ENCODE assay signal across 22 cellular contexts in the genomic region with DNA sequence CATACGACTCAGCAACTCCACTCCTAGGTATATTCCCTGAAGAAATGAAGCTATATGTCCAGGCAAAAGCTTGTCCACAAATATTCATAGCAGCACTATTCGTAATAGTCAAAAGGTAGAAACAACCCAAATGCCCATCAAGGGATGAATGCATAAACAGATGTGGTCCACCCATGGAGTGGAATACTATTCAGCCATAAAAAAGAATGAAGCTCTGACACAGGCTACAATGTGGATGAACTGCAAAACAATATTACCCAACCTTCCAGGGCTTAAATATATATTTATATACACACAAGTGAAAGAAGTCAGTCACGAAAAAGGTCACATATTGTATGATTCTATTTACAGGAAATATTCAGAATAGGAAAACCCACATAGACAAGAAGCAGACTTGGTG. TPM values are rescaled to one million over a fixed set of nuclear protein-coding genes. Genes with fewer than 3 reads are reported as not detected.
"Had no signal": no experiment of that assay in that cellular context is flagged by ENCODE, and none has a peak within 500 bp of the region (broad histone marks: within the 10 kb centered on the region; RNA-seq: fewer than 3 reads in every experiment).

No MANE protein-coding gene starts in this region.

- H3K27me3 ChIP-seq: left lung, ovary, upper lobe of left lung had no signal

- H3K4me2 ChIP-seq: neural progenitor cell had no signal

- DNase-seq: activated CD4-positive, alpha-beta memory T cell treated with anti-CD3 and anti-CD28 coated beads, Interleukin-2, amount 10 ng/mL, durations not matched to agents 7 days and 5 days; activated CD4-positive, alpha-beta T cell treated with anti-CD3 and anti-CD28 coated beads for 36 hours; activated gamma-delta T cell treated with Interleukin-2 at 50 U/mL for 16 hours; activated naive CD8-positive, alpha-beta T cell treated with anti-CD3 and anti-CD28 coated beads for 36 hours; activated T-cell treated with anti-CD3 and anti-CD28 coated beads, Interleukin-2, amount 50 U/mL, for 72 hours; anterior cingulate cortex; effector memory CD8-positive, alpha-beta T cell; left lung; mesendoderm; ovary; stimulated activated CD4-positive, alpha-beta T cell treated with anti-CD3 and anti-CD28 coated beads, Interleukin-15, amount 100 ng/mL, for 24 hours; stimulated activated CD4-positive, alpha-beta T cell treated with anti-CD3 and anti-CD28 coated beads, Interleukin-4, amount 100 ng/mL, for 24 hours; T-cell; upper lobe of left lung had no signal

- H3K36me3 ChIP-seq: left lung, neural progenitor cell, ovary, upper lobe of left lung had no signal

- H3K27ac ChIP-seq: neural progenitor cell, SK-N-MC, VCaP had no signal

- H3K4me3 ChIP-seq: left lung, neural progenitor cell, ovary, SK-N-MC, upper lobe of left lung had no signal

- H3K9ac ChIP-seq: neural progenitor cell had no signal

- H2AFZ ChIP-seq: neural progenitor cell had no signal

- H3K9me3 ChIP-seq: left lung, ovary, upper lobe of left lung had no signal

- ATAC-seq: activated CD4-positive, alpha-beta T cell treated with anti-CD3 and anti-CD28 coated beads for 36 hours; activated T-cell treated with anti-CD3 and anti-CD28 coated beads, Interleukin-2, amount 50 U/mL, for 72 hours; effector memory CD8-positive, alpha-beta T cell; left lung; T-cell had no signal

RNA-seq across cellular contexts. Expression of gene ACSBG2, which starts 44.8 kb away (rescaled TPM):
- total RNA-seq: activated CD4-positive, alpha-beta T cell treated with anti-CD3 and anti-CD28 coated beads for 36 hours; activated naive CD8-positive, alpha-beta T cell treated with anti-CD3 and anti-CD28 coated beads for 36 hours; activated T-cell treated with anti-CD3 and anti-CD28 coated beads, Interleukin-2, amount 50 U/mL, for 72 hours; bronchial epithelial cell; epithelial cell of proximal tubule; fibroblast of villous mesenchyme; left lung; ovary; renal cortical epithelial cell; skeletal muscle tissue; T-cell; upper lobe of left lung had no signal
